Comparison of ENCODE assay signal across 1 cellular context in the genomic region with DNA sequence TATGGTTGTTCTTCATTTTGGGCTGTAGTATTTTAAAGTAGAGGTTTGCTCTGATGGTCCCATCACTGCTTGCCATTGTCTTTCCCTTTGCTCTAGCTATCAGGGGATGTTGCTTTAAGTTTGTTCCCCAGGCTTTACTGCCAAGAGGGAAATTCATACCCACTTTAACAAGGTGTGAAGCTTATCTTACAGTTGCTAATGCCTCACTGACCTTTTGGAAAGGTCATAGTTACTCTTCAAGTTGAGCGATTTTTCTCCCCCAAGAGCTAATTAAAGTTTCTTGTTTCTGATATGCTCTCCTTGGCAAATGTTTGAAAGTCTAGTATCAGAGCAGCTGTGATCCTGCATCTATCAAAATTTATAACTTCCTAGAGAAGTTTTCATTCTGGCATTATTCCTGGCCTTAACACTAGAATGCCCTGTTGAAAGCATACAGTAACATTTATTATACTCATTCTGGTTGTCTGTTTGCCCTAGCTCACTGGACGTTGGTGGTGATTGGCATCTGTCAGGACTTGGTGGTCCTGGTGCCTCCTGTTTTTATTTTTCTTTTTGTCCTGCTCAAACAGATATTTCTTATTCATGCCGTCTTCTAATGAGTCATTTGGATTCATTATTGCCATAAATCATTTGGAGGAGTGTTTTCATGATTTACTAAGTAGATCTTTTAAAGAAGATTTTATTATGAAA.
TF ChIP-seq lines count a peak whose summit lies in the region.

No MANE protein-coding gene starts in this region.

TF ChIP-seq in HepG2, 621 proteins besides CTCF, POLR2A, EP300 and RAD21 (continued from another document):
- TF ChIP-seq, protein P1, sequence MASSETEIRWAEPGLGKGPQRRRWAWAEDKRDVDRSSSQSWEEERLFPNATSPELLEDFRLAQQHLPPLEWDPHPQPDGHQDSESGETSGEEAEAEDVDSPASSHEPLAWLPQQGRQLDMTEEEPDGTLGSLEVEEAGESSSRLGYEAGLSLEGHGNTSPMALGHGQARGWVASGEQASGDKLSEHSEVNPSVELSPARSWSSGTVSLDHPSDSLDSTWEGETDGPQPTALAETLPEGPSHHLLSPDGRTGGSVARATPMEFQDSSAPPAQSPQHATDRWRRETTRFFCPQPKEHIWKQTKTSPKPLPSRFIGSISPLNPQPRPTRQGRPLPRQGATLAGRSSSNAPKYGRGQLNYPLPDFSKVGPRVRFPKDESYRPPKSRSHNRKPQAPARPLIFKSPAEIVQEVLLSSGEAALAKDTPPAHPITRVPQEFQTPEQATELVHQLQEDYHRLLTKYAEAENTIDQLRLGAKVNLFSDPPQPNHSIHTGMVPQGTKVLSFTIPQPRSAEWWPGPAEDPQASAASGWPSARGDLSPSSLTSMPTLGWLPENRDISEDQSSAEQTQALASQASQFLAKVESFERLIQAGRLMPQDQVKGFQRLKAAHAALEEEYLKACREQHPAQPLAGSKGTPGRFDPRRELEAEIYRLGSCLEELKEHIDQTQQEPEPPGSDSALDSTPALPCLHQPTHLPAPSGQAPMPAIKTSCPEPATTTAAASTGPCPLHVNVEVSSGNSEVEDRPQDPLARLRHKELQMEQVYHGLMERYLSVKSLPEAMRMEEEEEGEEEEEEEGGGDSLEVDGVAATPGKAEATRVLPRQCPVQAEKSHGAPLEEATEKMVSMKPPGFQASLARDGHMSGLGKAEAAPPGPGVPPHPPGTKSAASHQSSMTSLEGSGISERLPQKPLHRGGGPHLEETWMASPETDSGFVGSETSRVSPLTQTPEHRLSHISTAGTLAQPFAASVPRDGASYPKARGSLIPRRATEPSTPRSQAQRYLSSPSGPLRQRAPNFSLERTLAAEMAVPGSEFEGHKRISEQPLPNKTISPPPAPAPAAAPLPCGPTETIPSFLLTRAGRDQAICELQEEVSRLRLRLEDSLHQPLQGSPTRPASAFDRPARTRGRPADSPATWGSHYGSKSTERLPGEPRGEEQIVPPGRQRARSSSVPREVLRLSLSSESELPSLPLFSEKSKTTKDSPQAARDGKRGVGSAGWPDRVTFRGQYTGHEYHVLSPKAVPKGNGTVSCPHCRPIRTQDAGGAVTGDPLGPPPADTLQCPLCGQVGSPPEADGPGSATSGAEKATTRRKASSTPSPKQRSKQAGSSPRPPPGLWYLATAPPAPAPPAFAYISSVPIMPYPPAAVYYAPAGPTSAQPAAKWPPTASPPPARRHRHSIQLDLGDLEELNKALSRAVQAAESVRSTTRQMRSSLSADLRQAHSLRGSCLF (CRISPR knock-in tag; IDR thresholded peaks at IDR 0.05; ENCODE audit: borderline replicate concordance): no peak
- TF ChIP-seq, protein P2, sequence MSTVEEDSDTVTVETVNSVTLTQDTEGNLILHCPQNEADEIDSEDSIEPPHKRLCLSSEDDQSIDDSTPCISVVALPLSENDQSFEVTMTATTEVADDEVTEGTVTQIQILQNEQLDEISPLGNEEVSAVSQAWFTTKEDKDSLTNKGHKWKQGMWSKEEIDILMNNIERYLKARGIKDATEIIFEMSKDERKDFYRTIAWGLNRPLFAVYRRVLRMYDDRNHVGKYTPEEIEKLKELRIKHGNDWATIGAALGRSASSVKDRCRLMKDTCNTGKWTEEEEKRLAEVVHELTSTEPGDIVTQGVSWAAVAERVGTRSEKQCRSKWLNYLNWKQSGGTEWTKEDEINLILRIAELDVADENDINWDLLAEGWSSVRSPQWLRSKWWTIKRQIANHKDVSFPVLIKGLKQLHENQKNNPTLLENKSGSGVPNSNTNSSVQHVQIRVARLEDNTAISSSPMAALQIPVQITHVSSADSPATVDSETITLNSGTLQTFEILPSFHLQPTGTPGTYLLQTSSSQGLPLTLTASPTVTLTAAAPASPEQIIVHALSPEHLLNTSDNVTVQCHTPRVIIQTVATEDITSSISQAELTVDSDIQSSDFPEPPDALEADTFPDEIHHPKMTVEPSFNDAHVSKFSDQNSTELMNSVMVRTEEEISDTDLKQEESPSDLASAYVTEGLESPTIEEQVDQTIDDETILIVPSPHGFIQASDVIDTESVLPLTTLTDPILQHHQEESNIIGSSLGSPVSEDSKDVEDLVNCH (CRISPR knock-in tag; IDR thresholded peaks at IDR 0.05): no peak
- TF ChIP-seq TBX2 (CRISPR knock-in tag; IDR thresholded peaks at IDR 0.05; ENCODE audit: borderline replicate concordance): no peak
- TF ChIP-seq KDM5B (CRISPR knock-in tag; IDR thresholded peaks at IDR 0.05; ENCODE audit: borderline replicate concordance): no peak
- no peak for TF ChIP-seq FOXA1 (IDR thresholded peaks at IDR 0.05)
- no peak for TF ChIP-seq FOXA1 (CRISPR knock-in tag; IDR thresholded peaks at IDR 0.05)
- TF ChIP-seq, protein P3, sequence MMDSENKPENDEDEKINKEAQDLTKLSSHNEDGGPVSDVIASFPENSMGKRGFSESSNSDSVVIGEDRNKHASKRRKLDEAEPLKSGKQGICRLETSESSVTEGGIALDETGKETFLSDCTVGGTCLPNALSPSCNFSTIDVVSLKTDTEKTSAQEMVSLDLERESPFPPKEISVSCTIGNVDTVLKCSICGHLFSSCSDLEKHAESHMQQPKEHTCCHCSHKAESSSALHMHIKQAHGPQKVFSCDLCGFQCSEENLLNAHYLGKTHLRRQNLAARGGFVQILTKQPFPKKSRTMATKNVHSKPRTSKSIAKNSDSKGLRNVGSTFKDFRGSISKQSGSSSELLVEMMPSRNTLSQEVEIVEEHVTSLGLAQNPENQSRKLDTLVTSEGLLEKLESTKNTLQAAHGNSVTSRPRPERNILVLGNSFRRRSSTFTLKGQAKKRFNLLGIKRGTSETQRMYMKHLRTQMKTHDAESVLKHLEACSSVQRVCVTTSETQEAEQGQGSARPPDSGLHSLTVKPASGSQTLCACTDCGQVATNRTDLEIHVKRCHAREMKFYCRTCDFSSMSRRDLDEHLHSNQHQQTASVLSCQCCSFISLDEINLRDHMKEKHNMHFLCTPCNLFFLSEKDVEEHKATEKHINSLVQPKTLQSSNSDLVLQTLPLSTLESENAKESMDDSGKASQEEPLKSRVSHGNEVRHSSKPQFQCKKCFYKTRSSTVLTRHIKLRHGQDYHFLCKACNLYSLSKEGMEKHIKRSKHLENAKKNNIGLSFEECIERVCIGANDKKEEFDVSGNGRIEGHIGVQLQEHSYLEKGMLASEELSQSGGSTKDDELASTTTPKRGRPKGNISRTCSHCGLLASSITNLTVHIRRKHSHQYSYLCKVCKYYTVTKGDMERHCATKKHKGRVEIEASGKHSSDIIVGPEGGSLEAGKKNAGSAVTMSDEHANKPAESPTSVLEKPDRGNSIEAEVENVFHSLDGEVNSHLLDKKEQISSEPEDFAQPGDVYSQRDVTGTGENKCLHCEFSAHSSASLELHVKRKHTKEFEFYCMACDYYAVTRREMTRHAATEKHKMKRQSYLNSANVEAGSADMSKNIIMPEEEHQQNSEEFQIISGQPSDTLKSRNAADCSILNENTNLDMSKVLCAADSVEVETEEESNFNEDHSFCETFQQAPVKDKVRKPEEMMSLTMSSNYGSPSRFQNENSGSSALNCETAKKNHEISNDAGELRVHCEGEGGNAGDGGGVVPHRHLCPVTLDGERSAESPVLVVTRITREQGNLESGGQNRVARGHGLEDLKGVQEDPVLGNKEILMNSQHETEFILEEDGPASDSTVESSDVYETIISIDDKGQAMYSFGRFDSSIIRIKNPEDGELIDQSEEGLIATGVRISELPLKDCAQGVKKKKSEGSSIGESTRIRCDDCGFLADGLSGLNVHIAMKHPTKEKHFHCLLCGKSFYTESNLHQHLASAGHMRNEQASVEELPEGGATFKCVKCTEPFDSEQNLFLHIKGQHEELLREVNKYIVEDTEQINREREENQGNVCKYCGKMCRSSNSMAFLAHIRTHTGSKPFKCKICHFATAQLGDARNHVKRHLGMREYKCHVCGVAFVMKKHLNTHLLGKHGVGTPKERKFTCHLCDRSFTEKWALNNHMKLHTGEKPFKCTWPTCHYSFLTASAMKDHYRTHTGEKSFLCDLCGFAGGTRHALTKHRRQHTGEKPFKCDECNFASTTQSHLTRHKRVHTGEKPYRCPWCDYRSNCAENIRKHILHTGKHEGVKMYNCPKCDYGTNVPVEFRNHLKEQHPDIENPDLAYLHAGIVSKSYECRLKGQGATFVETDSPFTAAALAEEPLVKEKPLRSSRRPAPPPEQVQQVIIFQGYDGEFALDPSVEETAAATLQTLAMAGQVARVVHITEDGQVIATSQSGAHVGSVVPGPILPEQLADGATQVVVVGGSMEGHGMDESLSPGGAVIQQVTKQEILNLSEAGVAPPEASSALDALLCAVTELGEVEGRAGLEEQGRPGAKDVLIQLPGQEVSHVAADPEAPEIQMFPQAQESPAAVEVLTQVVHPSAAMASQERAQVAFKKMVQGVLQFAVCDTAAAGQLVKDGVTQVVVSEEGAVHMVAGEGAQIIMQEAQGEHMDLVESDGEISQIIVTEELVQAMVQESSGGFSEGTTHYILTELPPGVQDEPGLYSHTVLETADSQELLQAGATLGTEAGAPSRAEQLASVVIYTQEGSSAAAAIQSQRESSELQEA (CRISPR knock-in tag; IDR thresholded peaks at IDR 0.05; ENCODE audit: not compliant biosample characterization): no peak
- TF ChIP-seq ARNT (IDR thresholded peaks at IDR 0.05): no peak
TF ChIP-seq in HepG2: peak in this region for 0.
